ENCODE assay signal across 9 cellular contexts in the genomic region with DNA sequence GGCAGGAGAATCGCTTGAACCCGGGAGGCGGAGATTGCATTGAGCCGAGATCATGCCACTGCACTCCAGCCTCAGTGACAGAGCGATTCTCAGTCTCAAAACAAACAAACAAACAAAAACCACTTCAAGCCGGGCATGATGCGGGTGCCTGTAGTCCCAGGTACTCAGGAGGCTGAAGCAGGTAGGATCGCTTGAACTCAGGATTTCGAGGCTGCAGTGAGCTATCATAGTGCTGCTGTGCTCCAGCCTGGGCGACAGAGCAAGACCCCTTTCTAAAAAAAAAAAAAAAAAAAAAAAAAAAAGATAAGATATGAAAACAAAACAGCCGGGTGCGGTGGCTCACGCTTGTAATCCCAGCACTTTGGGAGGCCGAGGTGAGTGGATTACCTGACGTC. TPM values are rescaled to one million over a fixed set of nuclear protein-coding genes. Genes with fewer than 3 reads are reported as not detected.
A peak's percentile ranks its signal among the peaks of the same experiment; 100 is the strongest.
DNase-seq lines count a peak whose midpoint lies in the region; ATAC-seq and TF ChIP-seq lines count a peak whose summit lies in the region.
"Had no signal": no experiment of that assay in that cellular context is flagged by ENCODE, and none has a peak within 500 bp of the region (broad histone marks: within the 10 kb centered on the region; RNA-seq: fewer than 3 reads in every experiment).

No MANE protein-coding gene starts in this region.

- H3K9me3 Mint-ChIP-seq in MCF 10A (ENCODE audit: unreplicated experiment) (no peaks in the 10 kb centered on the region), WTC11 (no peaks in the 10 kb centered on the region)

- no peaks in the 10 kb centered on the region for H3K4me1 ChIP-seq in breast epithelium
- peaks cover 29 to 64% of the 10 kb centered on the region in 2 donors for H3K4me1 ChIP-seq in thoracic aorta (ENCODE audit: control insufficient read depth in 1 of 2, low read depth in 2 of 2)

- no peaks in the 10 kb centered on the region for H3K36me3 ChIP-seq in breast epithelium
- no peaks in the 10 kb centered on the region for H3K36me3 ChIP-seq in thoracic aorta

- H3K4me3 ChIP-seq in breast epithelium (peak overlapping the region in 1 of 3 donors; percentile 29), fibroblast of pulmonary artery (replicated peaks; ENCODE audit: low read depth, low read length) (peak overlapping the region; percentile 49), thoracic aorta (peak overlapping the region; percentile 66)

- H3K9me3 ChIP-seq in breast epithelium (no peaks in the 10 kb centered on the region), thoracic aorta (no peaks in the 10 kb centered on the region)
- H3K9me3 ChIP-seq: testis had no signal

- H3K4me1 Mint-ChIP-seq in MCF 10A (ENCODE audit: insufficient read depth, unreplicated experiment), result peaks cover 16% of the 10 kb centered on the region
- peaks cover 8% of the 10 kb centered on the region for H3K4me1 Mint-ChIP-seq in WTC11

- BruUV-seq in MCF 10A (replicated peaks; lab: Mats Ljungman, UMichigan), result no TSS peak

- DNase-seq in MCF 10A (ENCODE audit: unreplicated experiment) (no peak), breast epithelium (ENCODE audit: low spot score in 2 of 2) (no peak), WTC11 (ENCODE audit: low spot score) (no peak), fibroblast of pulmonary artery (ENCODE audit: low read depth) (no peak), thoracic aorta (ENCODE audit: low spot score) (no peak)
- DNase-seq in activated effector memory CD4-positive, alpha-beta T cell treated with Interleukin-2 at 50 U/mL for 16 hours, result no peak

- no peaks in the 10 kb centered on the region for H3K36me3 Mint-ChIP-seq in MCF 10A (ENCODE audit: insufficient read depth, unreplicated experiment)
- H3K36me3 Mint-ChIP-seq in WTC11, result no peaks in the 10 kb centered on the region

- POLR2A ChIA-PET in MCF 10A (lab: Yijun Ruan, JAX), result interaction anchor here (0.9 to 4.2 kb wide), 7 partner anchors 8 to 131 kb away, joined by 3 to 36 read pairs (median 12); partner anchors contain the start of genes C19orf33, CATSPERG, PSMD8 and SPINT2
- POLR2A ChIA-PET in WTC11 (lab: Charles Lee), result interaction anchor here (0.6 to 1.7 kb wide), 2 partner anchors 37 to 131 kb away, joined by 6 to 8 read pairs; partner anchors contain the start of gene PSMD8

- no peaks in the 10 kb centered on the region for H3K27me3 ChIP-seq in breast epithelium
- no peaks in the 10 kb centered on the region for H3K27me3 ChIP-seq in thoracic aorta (replicated peaks; ENCODE audit: insufficient read depth)
- H3K27me3 ChIP-seq: testis had no signal

- no peak overlapping the region for H3K27ac Mint-ChIP-seq in MCF 10A (ENCODE audit: low read depth, unreplicated experiment)
- no peak overlapping the region for H3K27ac Mint-ChIP-seq in WTC11

- no peak for TF ChIP-seq POLR2A in breast epithelium (IDR thresholded peaks at IDR 0.05)

- peak overlapping the region; percentile 66 for H3K4me3 Mint-ChIP-seq in MCF 10A (ENCODE audit: unreplicated experiment)
- no peak overlapping the region for H3K4me3 Mint-ChIP-seq in WTC11

- no peak for TF ChIP-seq CTCF in MCF 10A (IDR thresholded peaks at IDR 0.05; ENCODE audit: unreplicated experiment)
- TF ChIP-seq CTCF in breast epithelium (IDR thresholded peaks at IDR 0.05), result no peak
- no peak for TF ChIP-seq CTCF in WTC11 (IDR thresholded peaks at IDR 0.05)
- TF ChIP-seq CTCF in fibroblast of pulmonary artery (IDR thresholded peaks at IDR 0.05; ENCODE audit: low read length, missing control alignments), result no peak
- no peak for TF ChIP-seq CTCF in thoracic aorta (IDR thresholded peaks at IDR 0.05)

- intact Hi-C loops in MCF 10A (cut with micrococcal nuclease) (loop anchor here (1.0 to 10.0 kb wide), 3 partner anchors 21 to 162 kb away; partner anchors contain the start of genes CATSPERG, FAM98C and SPINT2), breast epithelium (cut with DNase I; ENCODE audit: low total_unique reads) (loop anchor here (1.0 to 10.0 kb wide), 2 partner anchors 9 to 92 kb away; partner anchors contain the start of gene CATSPERG)

- ATAC-seq in WTC11 (no peak), thoracic aorta (ENCODE audit: insufficient number of reproducible peaks, low FRiP score, low read depth) (no peak), HG03175 (IDR thresholded peaks at IDR 0.05; ENCODE audit: unreplicated experiment) (no peak), HG02642 (IDR thresholded peaks at IDR 0.05; ENCODE audit: poor library complexity, unreplicated experiment) (no peak)

- no peaks in the 10 kb centered on the region for H3K27me3 Mint-ChIP-seq in MCF 10A (ENCODE audit: insufficient read depth, unreplicated experiment)
- peaks cover 2% of the 10 kb centered on the region; the same call in 1 of the 2 replicates for H3K27me3 Mint-ChIP-seq in WTC11 (ENCODE audit: low read depth)

- H3K27ac ChIP-seq in breast epithelium (no peak overlapping the region), thoracic aorta (no peak overlapping the region)

- CTCF ChIA-PET in MCF 10A (lab: Yijun Ruan, JAX) (interaction anchor here (0.6 to 5.8 kb wide), 25 partner anchors 9 to 344 kb away, joined by 3 to 102 read pairs (median 4); partner anchors contain the start of genes CATSPERG, KCNK6 and PSMD8), WTC11 (lab: Charles Lee) (interaction anchor here (0.6 to 7.9 kb wide), 26 partner anchors 9 to 160 kb away, joined by 3 to 100 read pairs (median 8); partner anchors contain the start of genes C19orf33, CATSPERG, FAM98C and GGN)

TF ChIP-seq in WTC11, 78 proteins besides CTCF, POLR2A, EP300 and RAD21:
- TF ChIP-seq ESRRA (CRISPR knock-in tag; IDR thresholded peaks at IDR 0.05; ENCODE audit: borderline replicate concordance) (no peak), SP1 (CRISPR knock-in tag; conservative IDR thresholded peaks at IDR 0.05) (no peak), GABPB1 (CRISPR knock-in tag; IDR thresholded peaks at IDR 0.05) (no peak), ZNF121 (CRISPR knock-in tag; IDR thresholded peaks at IDR 0.05) (peak; percentile 15; the same call in 1 of the 2 replicates)

RNA-seq across cellular contexts. Expression of gene PPP1R14A, which starts 12.9 kb away (rescaled TPM):
- total RNA-seq in MCF 10A (2022) (not detected in 2 replicates), breast epithelium (10 to 100 TPM; 39.1 to 83.2 (median 51.2) TPM), WTC11 (2021) (32.3 to 33.8 TPM (median 33.4 TPM) in 3 replicates), thoracic aorta (100 to 1,000 TPM; 618 to 908 TPM)

RNA-seq across cellular contexts. Expression of gene DPF1, which starts 19.3 kb away (rescaled TPM):
- total RNA-seq in MCF 10A (2022) (1.0 and 1.2 TPM in 2 replicates), breast epithelium (not detected), WTC11 (2021) (5.2 to 6.8 TPM (median 5.9 TPM) in 3 replicates), thoracic aorta (1 to 10 TPM in 1 of 2 donors, under 1 TPM in 1; 0.85 to 1.2 TPM)

RNA-seq across cellular contexts. Expression of gene SPINT2, which starts 21.1 kb away (rescaled TPM):
- total RNA-seq in MCF 10A (2022), result 277 and 333 TPM in 2 replicates
- total RNA-seq in breast epithelium, result 100 to 1,000 TPM in 2 of 3 donors, 10 to 100 TPM in 1; 17.1 to 639 (median 492) TPM
- 335 to 400 TPM (median 358 TPM) in 3 replicates for total RNA-seq in WTC11 (2021)
- total RNA-seq in thoracic aorta, result 100 to 1,000 TPM; 218 to 480 TPM

Comparison
In these comparisons a context has a peak if more than half of its experiments do, and no peak if none do; other contexts are left out.
1. RNA of gene PPP1R14A, which starts 12.9 kb away (total RNA-seq): 618 to 908 TPM in thoracic aorta, 39.1 to 83.2 TPM in breast epithelium and 32.3 to 33.8 TPM in WTC11; not detected in MCF 10A; every median in the first group is over 10 times any median in the second.